Comparison of ENCODE assay signal across 8 cellular contexts in the genomic region with DNA sequence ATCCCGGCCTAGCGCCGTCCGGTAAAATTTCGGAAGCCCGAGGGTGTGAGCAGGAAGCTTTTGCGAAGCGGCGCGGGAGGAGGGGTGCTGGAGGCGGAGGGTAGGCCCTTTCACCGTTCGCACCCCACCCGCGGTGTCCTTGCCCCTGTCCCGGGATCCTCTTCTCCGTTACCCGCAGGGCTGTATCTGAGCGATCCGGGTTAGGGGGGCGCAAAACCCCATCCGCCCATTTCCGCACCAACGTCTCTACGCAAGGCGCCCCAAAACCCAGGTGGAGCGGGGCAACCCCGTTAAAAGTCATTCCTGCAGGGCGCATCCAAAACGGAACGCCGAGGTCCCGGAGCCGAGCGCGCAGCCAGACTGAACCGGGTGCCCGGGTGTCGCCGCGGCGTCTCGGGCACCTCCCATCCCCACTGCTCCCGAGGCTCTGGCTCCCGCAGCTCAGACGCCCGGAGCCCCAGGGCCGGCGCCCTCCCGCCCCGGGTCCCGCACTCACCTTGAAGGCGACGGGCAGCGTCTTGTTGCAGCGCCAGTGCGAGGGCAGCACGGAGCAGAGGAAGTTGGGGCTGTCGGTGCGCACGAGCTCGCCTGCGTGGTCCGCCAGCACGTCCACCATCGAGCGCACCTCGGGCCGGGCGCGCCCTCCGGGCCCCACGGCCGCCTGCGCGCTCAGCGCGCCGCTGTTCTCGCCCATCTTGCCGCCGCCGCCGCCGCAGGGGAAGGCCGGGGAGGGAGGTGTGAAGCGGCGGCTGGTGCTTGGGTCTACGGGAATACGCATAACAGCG. TPM values are rescaled to one million over a fixed set of nuclear protein-coding genes. Genes with fewer than 3 reads are reported as not detected.
DNase-seq lines count a peak whose midpoint lies in the region; ATAC-seq and TF ChIP-seq lines count a peak whose summit lies in the region.

No MANE protein-coding gene starts in this region.

- no peaks in the 10 kb centered on the region for H3K9me2 ChIP-seq in HCT116 (ENCODE audit: insufficient read depth)

- ATAC-seq in HCT116, result peak; percentile 26

- H3K9ac ChIP-seq in HCT116 (ENCODE audit: low read length), result peak overlapping the region; percentile 74
- no peak overlapping the region for H3K9ac ChIP-seq in iPS-20b (ENCODE audit: low read depth, low read length)

- H3K36me3 ChIP-seq in HCT116 (ENCODE audit: control insufficient read depth in 1 of 2, insufficient read depth in 2 of 2, low read length in 2 of 2), result peaks cover 3 to 9% of the 10 kb centered on the region in 2 experiments; a peak in 1 of 4 replicates
- no peaks in the 10 kb centered on the region for H3K36me3 ChIP-seq in iPS-20b (ENCODE audit: insufficient read depth, low read depth, low read length)
- H3K36me3 ChIP-seq in BE2C, result no peaks in the 10 kb centered on the region

- H3K4me1 ChIP-seq in HCT116 (ENCODE audit: control insufficient read depth in 1 of 2, insufficient read depth in 2 of 2, low read length in 2 of 2) (peaks cover 10 to 34% of the 10 kb centered on the region in 2 experiments), iPS-20b (ENCODE audit: insufficient read depth, low read length) (peaks cover 29% of the 10 kb centered on the region; the same call in 1 of the 2 replicates), BE2C (no peaks in the 10 kb centered on the region)

- peak overlapping the region; percentile 92 for H3K4me2 ChIP-seq in HCT116 (ENCODE audit: low read length)

- BruUV-seq in HCT116 (replicated peaks; lab: Mats Ljungman, UMichigan), result no TSS peak

- CTCF ChIA-PET in HCT116 (lab: Charles Lee), result no interaction called here

- no peak for TF ChIP-seq RAD21 in HCT116 (IDR thresholded peaks at IDR 0.05; ENCODE audit: low read depth)

- H3K9me3 ChIP-seq in HCT116 (ENCODE audit: control insufficient read depth in 1 of 2, insufficient read depth in 1 of 2, low read depth in 1 of 2, low read length in 2 of 2) (no peaks in the 10 kb centered on the region), iPS-20b (ENCODE audit: insufficient read depth, low read depth, low read length) (no peaks in the 10 kb centered on the region; the same call in 1 of the 2 replicates), BE2C (no peaks in the 10 kb centered on the region)

- peak overlapping the region; percentile 66 to 74 for H3K4me3 ChIP-seq in HCT116 (replicated peaks in 1 of 2; ENCODE audit: low read depth in 1 of 2, low read length in 2 of 2)
- H3K4me3 ChIP-seq in iPS-20b (ENCODE audit: low read length), result peak overlapping the region; percentile 51
- H3K4me3 ChIP-seq in BE2C (ENCODE audit: low read depth, low read length), result no peak overlapping the region

- no peak for TF ChIP-seq POLR2A in HCT116 (IDR thresholded peaks at IDR 0.05; ENCODE audit: borderline replicate concordance, extremely low read depth, insufficient read depth, insufficient read length)

- H3K79me2 ChIP-seq in HCT116 (ENCODE audit: insufficient read depth, low read length), result peaks cover 18% of the 10 kb centered on the region

- no peak overlapping the region for H2AFZ ChIP-seq in HCT116 (ENCODE audit: low read depth, low read length, poor library complexity, severe bottlenecking)

- POLR2A ChIA-PET in HCT116 (lab: Charles Lee), result no interaction called here

- no peaks in the 10 kb centered on the region; the same call in 1 of the 2 replicates for H4K20me1 ChIP-seq in HCT116 (ENCODE audit: insufficient read depth)

- RAD21 ChIA-PET in HCT116 (lab: Charles Lee; ENCODE audit: low non-redundant PET in 1 of 2, low total read pairs in 2 of 2, uncharacterized antibody in 2 of 2, unreplicated experiment in 2 of 2), result no interaction called here

- intact Hi-C loops in HCT116 (cut with micrococcal nuclease), result no loop called here

- H3K27ac ChIP-seq in HCT116 (ENCODE audit: low read depth, low read length) (peak overlapping the region; percentile 82), iPS-20b (ENCODE audit: low read length) (no peak overlapping the region)

- TF ChIP-seq CTCF in HCT116 (IDR thresholded peaks at IDR 0.05 in 2 of 3, conservative IDR thresholded peaks at IDR 0.05 in 1 of 3; ENCODE audit: borderline replicate concordance in 1 of 3, insufficient read depth in 1 of 3, low read depth in 2 of 3, low read length in 2 of 3) (no peak), BE2C (IDR thresholded peaks at IDR 0.05; ENCODE audit: low read depth, low read length) (no peak)

- DNase-seq in GM04504 (ENCODE audit: low read depth), result peak; percentile 15
- no peak for DNase-seq in HCT116 (ENCODE audit: low read depth, low spot score)
- peak; percentile 31 to 53 for DNase-seq in NOMO-1 (lab: John Stamatoyannopoulos, UW; ENCODE audit: unreplicated experiment in 2 of 2)
- DNase-seq in activated T-helper 9 cell treated with anti-CD3 and anti-CD28 coated beads, Interleukin-2, amount 50 U/mL, for 16 hours (ENCODE audit: low read depth), result peak; percentile 48
- DNase-seq in stimulated activated CD8-positive, alpha-beta memory T cell treated with anti-CD3 and anti-CD28 coated beads, Interleukin-2, amount 100 ng/mL, for 48 hours (ENCODE audit: low read depth in 2 of 2), result peak; percentile 41 to 42
- DNase-seq in SHP77 (lab: John Stamatoyannopoulos, UW), result no peak
- no peak for DNase-seq in BE2C

- H3K27me3 ChIP-seq in HCT116 (ENCODE audit: insufficient read depth, low read length) (no peaks in the 10 kb centered on the region), iPS-20b (ENCODE audit: insufficient read depth, low read length) (peaks cover 98% of the 10 kb centered on the region), BE2C (peaks cover 93% of the 10 kb centered on the region)

TF ChIP-seq in HCT116, 20 proteins besides CTCF, POLR2A, EP300 and RAD21:
- TF ChIP-seq, protein P1, sequence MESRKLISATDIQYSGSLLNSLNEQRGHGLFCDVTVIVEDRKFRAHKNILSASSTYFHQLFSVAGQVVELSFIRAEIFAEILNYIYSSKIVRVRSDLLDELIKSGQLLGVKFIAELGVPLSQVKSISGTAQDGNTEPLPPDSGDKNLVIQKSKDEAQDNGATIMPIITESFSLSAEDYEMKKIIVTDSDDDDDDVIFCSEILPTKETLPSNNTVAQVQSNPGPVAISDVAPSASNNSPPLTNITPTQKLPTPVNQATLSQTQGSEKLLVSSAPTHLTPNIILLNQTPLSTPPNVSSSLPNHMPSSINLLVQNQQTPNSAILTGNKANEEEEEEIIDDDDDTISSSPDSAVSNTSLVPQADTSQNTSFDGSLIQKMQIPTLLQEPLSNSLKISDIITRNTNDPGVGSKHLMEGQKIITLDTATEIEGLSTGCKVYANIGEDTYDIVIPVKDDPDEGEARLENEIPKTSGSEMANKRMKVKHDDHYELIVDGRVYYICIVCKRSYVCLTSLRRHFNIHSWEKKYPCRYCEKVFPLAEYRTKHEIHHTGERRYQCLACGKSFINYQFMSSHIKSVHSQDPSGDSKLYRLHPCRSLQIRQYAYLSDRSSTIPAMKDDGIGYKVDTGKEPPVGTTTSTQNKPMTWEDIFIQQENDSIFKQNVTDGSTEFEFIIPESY (IDR thresholded peaks at IDR 0.05; ENCODE audit: extremely low read depth, insufficient replicate concordance, low read length), result no peak
- TF ChIP-seq EZH2phosphoT487 (IDR thresholded peaks at IDR 0.05; ENCODE audit: borderline replicate concordance) (no peak), ZFX (IDR thresholded peaks at IDR 0.05) (peak; percentile 66; the same call in 1 of the 2 replicates), CBX3 (IDR thresholded peaks at IDR 0.05; ENCODE audit: low read depth) (no peak), EZH2 (IDR thresholded peaks at IDR 0.05) (no peak), SIN3A (IDR thresholded peaks at IDR 0.05; ENCODE audit: low read depth) (no peak)
- TF ChIP-seq, protein P2, sequence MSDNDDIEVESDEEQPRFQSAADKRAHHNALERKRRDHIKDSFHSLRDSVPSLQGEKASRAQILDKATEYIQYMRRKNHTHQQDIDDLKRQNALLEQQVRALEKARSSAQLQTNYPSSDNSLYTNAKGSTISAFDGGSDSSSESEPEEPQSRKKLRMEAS (IDR thresholded peaks at IDR 0.05), result 0 out of 2 replicates have a peak, but pooled peaks have one; percentile 1
- TF ChIP-seq, protein P3, sequence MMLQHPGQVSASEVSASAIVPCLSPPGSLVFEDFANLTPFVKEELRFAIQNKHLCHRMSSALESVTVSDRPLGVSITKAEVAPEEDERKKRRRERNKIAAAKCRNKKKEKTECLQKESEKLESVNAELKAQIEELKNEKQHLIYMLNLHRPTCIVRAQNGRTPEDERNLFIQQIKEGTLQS (IDR thresholded peaks at IDR 0.05), result no peak

RNA-seq across cellular contexts. Expression of a gene that starts 0.8 kb away (rescaled TPM):
- total RNA-seq in HCT116 (2021; ENCODE audit: unreplicated experiment), result 22.6 TPM
- polyA plus RNA-seq in HCT116 (2012), result 20.2 and 25.3 TPM in 2 replicates
- not detected for polyA plus RNA-seq in BE2C (2012; ENCODE audit: insufficient read depth, insufficient read length, low read depth)

Comparison
In these comparisons a context has a peak if more than half of its experiments do, and no peak if none do; other contexts are left out.
1. DNase-seq: peak in GM04504 (single experiment), NOMO-1 (2 of 2), activated T-helper 9 cell treated with anti-CD3 and anti-CD28 coated beads, Interleukin-2, amount 50 U/mL, for 16 hours (single experiment) and stimulated activated CD8-positive, alpha-beta memory T cell treated with anti-CD3 and anti-CD28 coated beads, Interleukin-2, amount 100 ng/mL, for 48 hours (2 of 2); none in HCT116 (single experiment), SHP77 (0 of 2) and BE2C (single experiment).